Comparison of ENCODE assay signal across 8 cellular contexts in genomic region chr7:98870071-98870651, GRCh38.
DNase-seq lines count a peak whose midpoint lies in the region; ATAC-seq and TF ChIP-seq lines count a peak whose summit lies in the region.

No MANE protein-coding gene starts in this region.

- peak overlapping the region; percentile 46 for H3K4me3 ChIP-seq in WERI-Rb-1 (ENCODE audit: low read depth, low read length)
- peak overlapping the region; percentile 48 for H3K4me3 ChIP-seq in brain microvascular endothelial cell (ENCODE audit: low read depth, low read length)

- no peak for TF ChIP-seq CTCF in WERI-Rb-1 (IDR thresholded peaks at IDR 0.05; ENCODE audit: low read depth, low read length)
- TF ChIP-seq CTCF in brain microvascular endothelial cell (IDR thresholded peaks at IDR 0.05; ENCODE audit: low read depth, low read length, missing control alignments), result peak; percentile 6

- DNase-seq in CMK (ENCODE audit: low read depth), result peak; percentile 45
- peak; percentile 43 to 58 for DNase-seq in Kasumi-1 (lab: John Stamatoyannopoulos, UW)
- DNase-seq in WERI-Rb-1, result peak; percentile 66
- DNase-seq in brain microvascular endothelial cell, result no peak
- DNase-seq in iris pigment epithelial cell (ENCODE audit: low read depth), result peak; percentile 43
- DNase-seq in stimulated activated CD4-positive, alpha-beta T cell treated with anti-CD3 and anti-CD28 coated beads, Interleukin-4, amount 100 ng/mL, for 24 hours, result peak; percentile 76
- no peak for DNase-seq in NCI-H510A treated with DMSO at 0.1 percent for 48 hours (lab: John Stamatoyannopoulos, UW)

- no peaks in the 10 kb centered on the region for H3K36me3 ChIP-seq in WERI-Rb-1
- H3K36me3 ChIP-seq in brain microvascular endothelial cell (replicated peaks), result no peaks in the 10 kb centered on the region

- ATAC-seq in GM21390 (IDR thresholded peaks at IDR 0.05; ENCODE audit: unreplicated experiment), result peak; percentile 83

- H3K9me3 ChIP-seq in WERI-Rb-1 (ENCODE audit: severe bottlenecking), result no peaks in the 10 kb centered on the region

- H3K27me3 ChIP-seq in WERI-Rb-1 (ENCODE audit: insufficient read depth, low read depth, severe bottlenecking) (no peaks in the 10 kb centered on the region), brain microvascular endothelial cell (replicated peaks) (peaks cover 23% of the 10 kb centered on the region)

- no peak overlapping the region; the same call in 1 of the 2 replicates for H3K27ac ChIP-seq in WERI-Rb-1
- H3K27ac ChIP-seq in brain microvascular endothelial cell, result no peak overlapping the region

- in situ Hi-C loops in brain microvascular endothelial cell (cut with HindIII; ENCODE audit: low pct_ligation_motif_present, low sequenced_read_pairs), result loop anchor here (25.0 kb wide), 1 partner anchor 583 kb away; the partner anchor contains the start of gene BRI3

Comparison
In these comparisons a context has a peak if more than half of its experiments do, and no peak if none do; other contexts are left out.
1. DNase-seq: peak in CMK (single experiment), Kasumi-1 (2 of 2), WERI-Rb-1 (single experiment), iris pigment epithelial cell (single experiment) and stimulated activated CD4-positive, alpha-beta T cell treated with anti-CD3 and anti-CD28 coated beads, Interleukin-4, amount 100 ng/mL, for 24 hours (single experiment); none in brain microvascular endothelial cell (single experiment) and NCI-H510A treated with DMSO at 0.1 percent for 48 hours (single experiment).